9 cellular contexts compared by ENCODE assay signal in genomic region chr1:153353226-153353947, GRCh38. TPM values are rescaled to one million over a fixed set of nuclear protein-coding genes. Genes with fewer than 3 reads are reported as not detected.
DNase-seq lines count a peak whose midpoint lies in the region; ATAC-seq and TF ChIP-seq lines count a peak whose summit lies in the region.
"Had no signal": no experiment of that assay in that cellular context is flagged by ENCODE, and none has a peak within 500 bp of the region (broad histone marks: within the 10 kb centered on the region; RNA-seq: fewer than 3 reads in every experiment).

No MANE protein-coding gene starts in this region.

- no peak overlapping the region for H3K27ac ChIP-seq in PC-9

- peaks cover 7% of the 10 kb centered on the region for H3K27me3 Mint-ChIP-seq in activated T-helper 17 cell treated with anti-CD3 and anti-CD28 coated beads, Interleukin-2, amount 50 U/mL, for 72 hours

- CTCF ChIA-PET in PC-9 (lab: Charles Lee) = interaction anchor here (0.6 to 2.4 kb wide), 6 partner anchors 12 to 344 kb away, joined by 3 to 9 read pairs (median 3); no protein-coding TSS in a partner anchor

- POLR2A ChIA-PET in PC-9 (lab: Charles Lee; ENCODE audit: unreplicated experiment) = interaction anchor here (0.6 kb wide), 1 partner anchor 215 kb away, joined by 3 read pairs; no protein-coding TSS in a partner anchor

- H3K27ac Mint-ChIP-seq in activated T-helper 17 cell treated with anti-CD3 and anti-CD28 coated beads, Interleukin-2, amount 50 U/mL, for 72 hours = no peak overlapping the region

- peaks cover 3% of the 10 kb centered on the region; the same call in 1 of the 2 replicates for H3K9me3 ChIP-seq in PC-9 (ENCODE audit: insufficient read depth, low read depth)

- ATAC-seq in activated T-helper 17 cell treated with anti-CD3 and anti-CD28 coated beads, Interleukin-2, amount 50 U/mL, for 72 hours (replicated peaks) = no peak
- no peak for ATAC-seq in GM18502 (IDR thresholded peaks at IDR 0.05; ENCODE audit: poor library complexity, unreplicated experiment)

- peaks cover 8% of the 10 kb centered on the region; the same call in 1 of the 2 replicates for H3K27me3 ChIP-seq in PC-9 (ENCODE audit: insufficient read depth, low read depth)

- H3K4me1 ChIP-seq in PC-9 (replicated peaks; ENCODE audit: insufficient read depth) = peaks cover 27% of the 10 kb centered on the region

- peak; percentile 44 for TF ChIP-seq CTCF in GM12865 (IDR thresholded peaks at IDR 0.05; ENCODE audit: insufficient read depth, low read depth, low read length, missing control alignments)
- peak; percentile 80 for TF ChIP-seq CTCF in PC-9 (conservative IDR thresholded peaks at IDR 0.05)
- peak; percentile 45 for TF ChIP-seq CTCF in fibroblast of the aortic adventitia (IDR thresholded peaks at IDR 0.05; ENCODE audit: insufficient read depth, low read length)

- no peaks in the 10 kb centered on the region for H4K20me1 ChIP-seq in PC-9 (ENCODE audit: insufficient read depth)

- H3K9me2 ChIP-seq in PC-9 (ENCODE audit: insufficient read depth) = no peaks in the 10 kb centered on the region

- peaks cover 4% of the 10 kb centered on the region for H3K4me1 Mint-ChIP-seq in activated T-helper 17 cell treated with anti-CD3 and anti-CD28 coated beads, Interleukin-2, amount 50 U/mL, for 72 hours

- H3K79me2 ChIP-seq in PC-9 (ENCODE audit: low read depth) = peaks cover 7% of the 10 kb centered on the region

- intact Hi-C loops in PC-9 (cut with micrococcal nuclease; ENCODE audit: unreplicated experiment) = loop anchor here (1.0 to 10.0 kb wide), 4 partner anchors 51 to 321 kb away; partner anchors contain the start of genes ILF2, NPR1 and S100A2

- H3K4me2 ChIP-seq in PC-9 = no peak overlapping the region

- peaks cover 38% of the 10 kb centered on the region for H3F3A ChIP-seq in PC-9 (ENCODE audit: insufficient read depth, low read depth)

- H3K36me3 ChIP-seq in PC-9 (ENCODE audit: low read depth) = peaks cover 3% of the 10 kb centered on the region; the same call in 1 of the 2 replicates

- no peaks in the 10 kb centered on the region for H3K36me3 Mint-ChIP-seq in activated T-helper 17 cell treated with anti-CD3 and anti-CD28 coated beads, Interleukin-2, amount 50 U/mL, for 72 hours (ENCODE audit: low read depth)

- no peak overlapping the region for H2AFZ ChIP-seq in PC-9

- H3K4me3 Mint-ChIP-seq in activated T-helper 17 cell treated with anti-CD3 and anti-CD28 coated beads, Interleukin-2, amount 50 U/mL, for 72 hours = no peak overlapping the region

- DNase-seq in ACHN (peak; percentile 42), GM12865 (ENCODE audit: low read depth) (no peak), PC-9 (peak in 1 of 2 experiments; percentile 38), fibroblast of the aortic adventitia (ENCODE audit: low read depth) (peak; percentile 6), activated gamma-delta T cell treated with Interleukin-2 at 50 U/mL for 16 hours (no peak), NCI-H2107 treated with DMSO at 0.1 percent for 48 hours (lab: John Stamatoyannopoulos, UW; ENCODE audit: unreplicated experiment) (no peak)

- no peak overlapping the region for H3K4me3 ChIP-seq in GM12865 (ENCODE audit: low read depth, low read length)
- H3K4me3 ChIP-seq in PC-9 = no peak overlapping the region
- no peak overlapping the region for H3K4me3 ChIP-seq in fibroblast of the aortic adventitia (ENCODE audit: low read depth, low read length)

- H3K9me3 Mint-ChIP-seq in activated T-helper 17 cell treated with anti-CD3 and anti-CD28 coated beads, Interleukin-2, amount 50 U/mL, for 72 hours = no peaks in the 10 kb centered on the region

- no TSS peak for BruUV-seq in PC-9 (replicated peaks; lab: Mats Ljungman, UMichigan)

- in situ Hi-C loops in ACHN (cut with HindIII; ENCODE audit: low pct_ligation_motif_present, low pct_unique_long_range_greater_than_20kb, low sequenced_read_pairs) = loop anchor here (10.0 kb wide), 2 partner anchors 51 to 141 kb away; no protein-coding TSS in a partner anchor

RNA-seq across cellular contexts. Expression of gene S100A9, which starts 4.3 kb away (rescaled TPM):
- total RNA-seq in PC-9 (2021) (2.1 and 4.3 TPM in 2 replicates), fibroblast of the aortic adventitia (ENCODE audit: low replicate concordance) (not detected in 2 replicates)
- total RNA-seq in activated T-helper 17 cell treated with anti-CD3 and anti-CD28 coated beads, Interleukin-2, amount 50 U/mL, for 72 hours = under 1 TPM in 1 of 2 donors, not detected in 1; 0.66 TPM
- total RNA-seq: LHCN-M2 had no signal

RNA-seq across cellular contexts. Expression of gene PGLYRP4, which starts 4.7 kb away (rescaled TPM):
- total RNA-seq in PC-9 (2021) = not detected in 2 replicates
- total RNA-seq in fibroblast of the aortic adventitia (ENCODE audit: low replicate concordance) = not detected in 2 replicates
- total RNA-seq in activated T-helper 17 cell treated with anti-CD3 and anti-CD28 coated beads, Interleukin-2, amount 50 U/mL, for 72 hours = under 1 TPM; 0.22 to 0.26 TPM
- total RNA-seq: LHCN-M2 had no signal

RNA-seq across cellular contexts. Expression of gene S100A12, which starts 22.0 kb away (rescaled TPM):
- not detected in 2 replicates for total RNA-seq in PC-9 (2021)
- not detected in 2 replicates for total RNA-seq in fibroblast of the aortic adventitia (ENCODE audit: low replicate concordance)
- total RNA-seq in activated T-helper 17 cell treated with anti-CD3 and anti-CD28 coated beads, Interleukin-2, amount 50 U/mL, for 72 hours = not detected
- total RNA-seq: LHCN-M2 had no signal

RNA-seq across cellular contexts. Expression of gene S100A8, which starts 37.5 kb away (rescaled TPM):
- total RNA-seq in PC-9 (2021) (not detected in 2 replicates), fibroblast of the aortic adventitia (ENCODE audit: low replicate concordance) (not detected in 2 replicates)
- total RNA-seq in activated T-helper 17 cell treated with anti-CD3 and anti-CD28 coated beads, Interleukin-2, amount 50 U/mL, for 72 hours = not detected
- total RNA-seq: LHCN-M2 had no signal

RNA-seq across cellular contexts. Expression of gene PGLYRP3, which starts 40.6 kb away (rescaled TPM):
- total RNA-seq in PC-9 (2021) (not detected in 2 replicates), fibroblast of the aortic adventitia (ENCODE audit: low replicate concordance) (not detected in 2 replicates)
- total RNA-seq in activated T-helper 17 cell treated with anti-CD3 and anti-CD28 coated beads, Interleukin-2, amount 50 U/mL, for 72 hours = not detected
- total RNA-seq: LHCN-M2 had no signal

Comparison
In these comparisons a context has a peak if more than half of its experiments do, and no peak if none do; other contexts are left out.
1. DNase-seq: peak in ACHN (single experiment) and fibroblast of the aortic adventitia (single experiment); none in GM12865 (single experiment), activated gamma-delta T cell treated with Interleukin-2 at 50 U/mL for 16 hours (single experiment) and NCI-H2107 treated with DMSO at 0.1 percent for 48 hours (single experiment).
2. Peak in every context shown above with its lines, with median percentiles within 50 percentile points of each other: CTCF ChIP-seq.